13 cellular contexts compared by ENCODE assay signal in genomic region chr3:54822206-54822605, GRCh38.
A peak's percentile ranks its signal among the peaks of the same experiment; 100 is the strongest.
DNase-seq lines count a peak whose midpoint lies in the region; ATAC-seq and TF ChIP-seq lines count a peak whose summit lies in the region.
"Had no signal": no experiment of that assay in that cellular context is flagged by ENCODE, and none has a peak within 500 bp of the region (broad histone marks: within the 10 kb centered on the region; RNA-seq: fewer than 3 reads in every experiment).

No MANE protein-coding gene starts in this region.

- TF ChIP-seq CTCF in epithelial cell of esophagus (IDR thresholded peaks at IDR 0.05; ENCODE audit: insufficient read depth, low read depth, low read length, missing control alignments) (no peak), mucosa of descending colon (IDR thresholded peaks at IDR 0.05) (no peak), suprapubic skin (IDR thresholded peaks at IDR 0.05) (no peak)

- H3K4me1 ChIP-seq in mucosa of descending colon (ENCODE audit: low read depth) (no peaks in the 10 kb centered on the region), suprapubic skin (peaks cover 20% of the 10 kb centered on the region)
- H3K4me1 ChIP-seq: ascending aorta had no signal

- no peak for TF ChIP-seq EP300 in suprapubic skin (IDR thresholded peaks at IDR 0.05)

- WGBS in suprapubic skin, result 0% methylated on average over 1 of the region's 1 CpG

- no peaks in the 10 kb centered on the region for H3K36me3 ChIP-seq in mucosa of descending colon (ENCODE audit: low read depth)
- no peaks in the 10 kb centered on the region for H3K36me3 ChIP-seq in H7 (replicated peaks; ENCODE audit: control insufficient read depth, insufficient read depth, low read length)
- H3K36me3 ChIP-seq in suprapubic skin, result no peaks in the 10 kb centered on the region
- H3K36me3 ChIP-seq: ascending aorta had no signal

- H3K9me3 ChIP-seq in mucosa of descending colon (no peaks in the 10 kb centered on the region), suprapubic skin (no peaks in the 10 kb centered on the region)
- H3K9me3 ChIP-seq: ascending aorta had no signal

- H3K27me3 ChIP-seq in H7 (ENCODE audit: control insufficient read depth, insufficient read depth, low read length), result peaks cover 44% of the 10 kb centered on the region
- H3K27me3 ChIP-seq in suprapubic skin, result no peaks in the 10 kb centered on the region
- H3K27me3 ChIP-seq: ascending aorta had no signal

- TF ChIP-seq POLR2A in suprapubic skin (IDR thresholded peaks at IDR 0.05), result no peak

- ATAC-seq in mucosa of descending colon, result peak; percentile 55
- ATAC-seq in HG02763 (IDR thresholded peaks at IDR 0.05; ENCODE audit: unreplicated experiment), result no peak

- intact Hi-C loops in mucosa of descending colon (cut with DNase I, micrococcal nuclease), result no loop called here

- H3K4me3 ChIP-seq in epithelial cell of esophagus (ENCODE audit: low read length), result no peak overlapping the region
- H3K4me3 ChIP-seq in mucosa of descending colon, result no peak overlapping the region
- no peak overlapping the region for H3K4me3 ChIP-seq in H7 (ENCODE audit: insufficient read depth, low read depth, low read length)
- no peak overlapping the region for H3K4me3 ChIP-seq in suprapubic skin
- H3K4me3 ChIP-seq: ascending aorta had no signal

- peak; percentile 77 for DNase-seq in Ammon's horn (ENCODE audit: low spot score)
- peak; percentile 17 for DNase-seq in NCI-H1105 treated with DMSO at 0.1 percent for 48 hours (lab: John Stamatoyannopoulos, UW)
- DNase-seq in epithelial cell of esophagus (ENCODE audit: low read depth), result peak; percentile 38
- peak in 1 of 3 donors; percentile 47 for DNase-seq in mucosa of descending colon
- DNase-seq in H7, result no peak
- no peak for DNase-seq in suprapubic skin (ENCODE audit: low spot score in 2 of 2)
- no peak for DNase-seq in NCI-H2227 (lab: John Stamatoyannopoulos, UW; ENCODE audit: unreplicated experiment)
- DNase-seq: activated CD4-positive, alpha-beta T cell treated with anti-CD3 and anti-CD28 coated beads, Interleukin-2, amount 50 U/mL, for 1 hour; naive B cell; NCI-H1694; trophoblast cell had no signal

- H3K27ac ChIP-seq in suprapubic skin, result no peak overlapping the region
- H3K27ac ChIP-seq: ascending aorta had no signal

Comparison
In these comparisons a context has a peak if more than half of its experiments do, and no peak if none do; other contexts are left out.
1. DNase-seq: peak in Ammon's horn (single experiment), NCI-H1105 treated with DMSO at 0.1 percent for 48 hours (single experiment) and epithelial cell of esophagus (single experiment); none in H7 (single experiment), suprapubic skin (0 of 2) and NCI-H2227 (single experiment).